20 cellular contexts compared by ENCODE assay signal in genomic region chr10:77207182-77208165, GRCh38.
"Had no signal": no experiment of that assay in that cellular context is flagged by ENCODE, and none has a peak within 500 bp of the region (broad histone marks: within the 10 kb centered on the region; RNA-seq: fewer than 3 reads in every experiment).

No MANE protein-coding gene starts in this region.

- H3K36me3 Mint-ChIP-seq: activated naive CD8-positive, alpha-beta T cell; memory B cell; stimulated activated memory B cell treated with anti-CD40 and anti-IgM and Interleukin-4, amounts not matched to agents 10 μg/mL and 1 μg/mL and 100 μg/mL, for 72 hours had no signal

- H3K27ac ChIP-seq: left lung, neutrophil, pancreas, spleen, vagina, VCaP had no signal

- DNase-seq: activated CD4-positive, alpha-beta T cell treated with anti-CD3 and anti-CD28 coated beads for 1 hour; activated CD4-positive, alpha-beta T cell treated with anti-CD3 and anti-CD28 coated beads, Interleukin-2, amount 50 U/mL, for 4 hours; effector memory CD8-positive, alpha-beta T cell; foreskin melanocyte; kidney; left lung; naive thymus-derived CD8-positive, alpha-beta T cell; pancreas; spleen; stimulated activated CD4-positive, alpha-beta T cell treated with anti-CD3 and anti-CD28 coated beads, Interleukin-4, amount 100 ng/mL, for 4 hours; T-helper 1 cell; T1000 had no signal

- H3K36me3 ChIP-seq: left lung, neutrophil, pancreas, spleen, vagina had no signal

- H3K4me1 ChIP-seq: left lung, pancreas, spleen, vagina had no signal

- H3K27ac Mint-ChIP-seq: activated naive CD8-positive, alpha-beta T cell; dendritic cell treated with granulocyte-macrophage colony-stimulating factor and Interleukin-4, amounts not matched to agents 40 ng/mL and 50 ng/mL, for 4 days; effector memory CD8-positive, alpha-beta T cell; memory B cell; naive thymus-derived CD8-positive, alpha-beta T cell; stimulated activated memory B cell treated with anti-CD40 and anti-IgM and Interleukin-4, amounts not matched to agents 10 μg/mL and 1 μg/mL and 100 μg/mL, for 72 hours had no signal

- H3K9me3 Mint-ChIP-seq: effector memory CD8-positive, alpha-beta T cell; memory B cell had no signal

- H3K4me3 Mint-ChIP-seq: activated naive CD8-positive, alpha-beta T cell; dendritic cell treated with granulocyte-macrophage colony-stimulating factor and Interleukin-4, amounts not matched to agents 40 ng/mL and 50 ng/mL, for 4 days; effector memory CD8-positive, alpha-beta T cell; memory B cell; naive thymus-derived CD8-positive, alpha-beta T cell; stimulated activated memory B cell treated with anti-CD40 and anti-IgM and Interleukin-4, amounts not matched to agents 10 μg/mL and 1 μg/mL and 100 μg/mL, for 72 hours had no signal

- H3K9me3 ChIP-seq: neutrophil, pancreas, vagina had no signal

- H3K4me1 Mint-ChIP-seq: naive thymus-derived CD8-positive, alpha-beta T cell had no signal

- ATAC-seq: effector memory CD8-positive, alpha-beta T cell; left lung; naive thymus-derived CD8-positive, alpha-beta T cell; pancreas; sciatic nerve; stimulated activated memory B cell treated with anti-CD40 and anti-IgM and Interleukin-4, amounts not matched to agents 10 μg/mL and 1 μg/mL and 100 μg/mL, for 72 hours had no signal

- H3K27me3 ChIP-seq: pancreas, vagina had no signal

- H3K4me3 ChIP-seq: left lung, pancreas, spleen, vagina had no signal
